ENCODE assay signal across 1 cellular context in the genomic region with DNA sequence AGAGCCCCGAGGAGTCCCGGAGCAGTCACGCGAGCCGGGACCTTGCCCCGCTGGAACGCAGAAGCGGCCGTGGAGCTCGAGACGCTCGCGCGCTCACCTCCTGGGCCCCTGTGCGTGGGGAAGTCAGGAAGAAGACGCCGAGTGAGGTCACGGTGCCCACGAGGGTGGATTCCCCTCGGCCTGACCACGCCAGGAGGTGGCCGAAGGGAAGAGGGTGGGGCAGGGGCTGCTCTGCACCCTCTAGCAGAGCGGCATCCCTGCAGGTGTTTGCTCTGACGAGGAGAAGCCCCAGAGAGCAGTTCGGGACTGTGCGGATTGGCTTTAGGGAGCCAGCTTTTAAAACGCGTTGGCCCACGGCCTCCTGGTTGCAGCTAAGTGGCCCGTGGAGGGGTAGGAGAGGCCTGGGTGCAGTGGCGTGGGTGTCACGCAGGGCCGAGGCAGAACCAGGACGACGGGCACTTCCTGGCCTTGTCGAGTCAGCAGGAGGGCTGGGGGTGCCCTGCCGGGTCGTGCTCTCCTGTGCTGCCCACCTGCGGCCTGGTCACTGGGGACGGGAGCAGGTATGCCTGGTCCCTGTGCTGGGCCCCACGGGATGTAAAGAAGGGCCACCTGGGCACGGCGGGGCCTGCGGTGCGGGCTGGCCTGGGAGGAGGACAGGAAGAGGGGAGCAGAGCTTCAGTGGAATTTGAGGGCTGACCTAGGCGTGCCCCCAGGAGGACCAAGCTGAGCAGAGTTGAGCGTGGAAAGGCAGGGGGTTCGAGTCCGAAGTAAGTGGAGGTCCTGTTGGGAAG.
TF ChIP-seq lines count a peak whose summit lies in the region.

No MANE protein-coding gene starts in this region.

TF ChIP-seq in HepG2, 621 proteins besides CTCF, POLR2A, EP300 and RAD21 (continued from another document and continues in another):
- TF ChIP-seq, protein P1, sequence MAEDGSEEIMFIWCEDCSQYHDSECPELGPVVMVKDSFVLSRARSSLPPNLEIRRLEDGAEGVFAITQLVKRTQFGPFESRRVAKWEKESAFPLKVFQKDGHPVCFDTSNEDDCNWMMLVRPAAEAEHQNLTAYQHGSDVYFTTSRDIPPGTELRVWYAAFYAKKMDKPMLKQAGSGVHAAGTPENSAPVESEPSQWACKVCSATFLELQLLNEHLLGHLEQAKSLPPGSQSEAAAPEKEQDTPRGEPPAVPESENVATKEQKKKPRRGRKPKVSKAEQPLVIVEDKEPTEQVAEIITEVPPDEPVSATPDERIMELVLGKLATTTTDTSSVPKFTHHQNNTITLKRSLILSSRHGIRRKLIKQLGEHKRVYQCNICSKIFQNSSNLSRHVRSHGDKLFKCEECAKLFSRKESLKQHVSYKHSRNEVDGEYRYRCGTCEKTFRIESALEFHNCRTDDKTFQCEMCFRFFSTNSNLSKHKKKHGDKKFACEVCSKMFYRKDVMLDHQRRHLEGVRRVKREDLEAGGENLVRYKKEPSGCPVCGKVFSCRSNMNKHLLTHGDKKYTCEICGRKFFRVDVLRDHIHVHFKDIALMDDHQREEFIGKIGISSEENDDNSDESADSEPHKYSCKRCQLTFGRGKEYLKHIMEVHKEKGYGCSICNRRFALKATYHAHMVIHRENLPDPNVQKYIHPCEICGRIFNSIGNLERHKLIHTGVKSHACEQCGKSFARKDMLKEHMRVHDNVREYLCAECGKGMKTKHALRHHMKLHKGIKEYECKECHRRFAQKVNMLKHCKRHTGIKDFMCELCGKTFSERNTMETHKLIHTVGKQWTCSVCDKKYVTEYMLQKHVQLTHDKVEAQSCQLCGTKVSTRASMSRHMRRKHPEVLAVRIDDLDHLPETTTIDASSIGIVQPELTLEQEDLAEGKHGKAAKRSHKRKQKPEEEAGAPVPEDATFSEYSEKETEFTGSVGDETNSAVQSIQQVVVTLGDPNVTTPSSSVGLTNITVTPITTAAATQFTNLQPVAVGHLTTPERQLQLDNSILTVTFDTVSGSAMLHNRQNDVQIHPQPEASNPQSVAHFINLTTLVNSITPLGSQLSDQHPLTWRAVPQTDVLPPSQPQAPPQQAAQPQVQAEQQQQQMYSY (CRISPR knock-in tag; IDR thresholded peaks at IDR 0.05), result no peak
- TF ChIP-seq, protein P2, sequence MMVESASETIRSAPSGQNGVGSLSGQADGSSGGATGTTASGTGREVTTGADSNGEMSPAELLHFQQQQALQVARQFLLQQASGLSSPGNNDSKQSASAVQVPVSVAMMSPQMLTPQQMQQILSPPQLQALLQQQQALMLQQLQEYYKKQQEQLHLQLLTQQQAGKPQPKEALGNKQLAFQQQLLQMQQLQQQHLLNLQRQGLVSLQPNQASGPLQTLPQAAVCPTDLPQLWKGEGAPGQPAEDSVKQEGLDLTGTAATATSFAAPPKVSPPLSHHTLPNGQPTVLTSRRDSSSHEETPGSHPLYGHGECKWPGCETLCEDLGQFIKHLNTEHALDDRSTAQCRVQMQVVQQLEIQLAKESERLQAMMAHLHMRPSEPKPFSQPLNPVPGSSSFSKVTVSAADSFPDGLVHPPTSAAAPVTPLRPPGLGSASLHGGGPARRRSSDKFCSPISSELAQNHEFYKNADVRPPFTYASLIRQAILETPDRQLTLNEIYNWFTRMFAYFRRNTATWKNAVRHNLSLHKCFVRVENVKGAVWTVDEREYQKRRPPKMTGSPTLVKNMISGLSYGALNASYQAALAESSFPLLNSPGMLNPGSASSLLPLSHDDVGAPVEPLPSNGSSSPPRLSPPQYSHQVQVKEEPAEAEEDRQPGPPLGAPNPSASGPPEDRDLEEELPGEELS (CRISPR knock-in tag; IDR thresholded peaks at IDR 0.05), result no peak
- TF ChIP-seq ZBTB42 (CRISPR knock-in tag; IDR thresholded peaks at IDR 0.05), result no peak
- TF ChIP-seq CCAR2 (optimal IDR thresholded peaks at IDR 0.05; ENCODE audit: low read depth, low read length), result no peak
- TF ChIP-seq SOX5 (CRISPR knock-in tag; IDR thresholded peaks at IDR 0.05; ENCODE audit: borderline replicate concordance), result no peak
- peak; percentile 38 for TF ChIP-seq AGO1 (IDR thresholded peaks at IDR 0.05; ENCODE audit: low read depth, low read length, poor library complexity, severe bottlenecking)
- TF ChIP-seq, protein P3, sequence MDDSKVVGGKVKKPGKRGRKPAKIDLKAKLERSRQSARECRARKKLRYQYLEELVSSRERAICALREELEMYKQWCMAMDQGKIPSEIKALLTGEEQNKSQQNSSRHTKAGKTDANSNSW (CRISPR knock-in tag; IDR thresholded peaks at IDR 0.05; ENCODE audit: borderline replicate concordance), result no peak
- TF ChIP-seq FOXC1 (CRISPR knock-in tag; IDR thresholded peaks at IDR 0.05; ENCODE audit: borderline replicate concordance), result no peak
- TF ChIP-seq KLF13 (CRISPR knock-in tag; IDR thresholded peaks at IDR 0.05), result no peak
- TF ChIP-seq, protein P4, sequence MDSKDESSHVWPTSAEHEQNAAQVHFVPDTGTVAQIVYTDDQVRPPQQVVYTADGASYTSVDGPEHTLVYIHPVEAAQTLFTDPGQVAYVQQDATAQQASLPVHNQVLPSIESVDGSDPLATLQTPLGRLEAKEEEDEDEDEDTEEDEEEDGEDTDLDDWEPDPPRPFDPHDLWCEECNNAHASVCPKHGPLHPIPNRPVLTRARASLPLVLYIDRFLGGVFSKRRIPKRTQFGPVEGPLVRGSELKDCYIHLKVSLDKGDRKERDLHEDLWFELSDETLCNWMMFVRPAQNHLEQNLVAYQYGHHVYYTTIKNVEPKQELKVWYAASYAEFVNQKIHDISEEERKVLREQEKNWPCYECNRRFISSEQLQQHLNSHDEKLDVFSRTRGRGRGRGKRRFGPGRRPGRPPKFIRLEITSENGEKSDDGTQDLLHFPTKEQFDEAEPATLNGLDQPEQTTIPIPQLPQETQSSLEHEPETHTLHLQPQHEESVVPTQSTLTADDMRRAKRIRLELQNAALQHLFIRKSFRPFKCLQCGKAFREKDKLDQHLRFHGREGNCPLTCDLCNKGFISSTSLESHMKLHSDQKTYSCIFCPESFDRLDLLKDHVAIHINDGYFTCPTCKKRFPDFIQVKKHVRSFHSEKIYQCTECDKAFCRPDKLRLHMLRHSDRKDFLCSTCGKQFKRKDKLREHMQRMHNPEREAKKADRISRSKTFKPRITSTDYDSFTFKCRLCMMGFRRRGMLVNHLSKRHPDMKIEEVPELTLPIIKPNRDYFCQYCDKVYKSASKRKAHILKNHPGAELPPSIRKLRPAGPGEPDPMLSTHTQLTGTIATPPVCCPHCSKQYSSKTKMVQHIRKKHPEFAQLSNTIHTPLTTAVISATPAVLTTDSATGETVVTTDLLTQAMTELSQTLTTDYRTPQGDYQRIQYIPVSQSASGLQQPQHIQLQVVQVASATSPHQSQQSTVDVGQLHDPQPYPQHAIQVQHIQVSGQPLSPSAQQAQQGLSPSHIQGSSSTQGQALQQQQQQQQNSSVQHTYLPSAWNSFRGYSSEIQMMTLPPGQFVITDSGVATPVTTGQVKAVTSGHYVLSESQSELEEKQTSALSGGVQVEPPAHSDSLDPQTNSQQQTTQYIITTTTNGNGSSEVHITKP (CRISPR knock-in tag; IDR thresholded peaks at IDR 0.05; ENCODE audit: low read depth), result no peak
- TF ChIP-seq, protein P5, sequence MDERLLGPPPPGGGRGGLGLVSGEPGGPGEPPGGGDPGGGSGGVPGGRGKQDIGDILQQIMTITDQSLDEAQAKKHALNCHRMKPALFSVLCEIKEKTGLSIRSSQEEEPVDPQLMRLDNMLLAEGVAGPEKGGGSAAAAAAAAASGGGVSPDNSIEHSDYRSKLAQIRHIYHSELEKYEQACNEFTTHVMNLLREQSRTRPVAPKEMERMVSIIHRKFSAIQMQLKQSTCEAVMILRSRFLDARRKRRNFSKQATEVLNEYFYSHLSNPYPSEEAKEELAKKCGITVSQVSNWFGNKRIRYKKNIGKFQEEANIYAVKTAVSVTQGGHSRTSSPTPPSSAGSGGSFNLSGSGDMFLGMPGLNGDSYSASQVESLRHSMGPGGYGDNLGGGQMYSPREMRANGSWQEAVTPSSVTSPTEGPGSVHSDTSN (CRISPR knock-in tag; IDR thresholded peaks at IDR 0.05), result no peak
- TF ChIP-seq KDM4B (CRISPR knock-in tag; IDR thresholded peaks at IDR 0.05), result no peak
- TF ChIP-seq NR2C2 (CRISPR knock-in tag; IDR thresholded peaks at IDR 0.05; ENCODE audit: borderline replicate concordance), result no peak
- TF ChIP-seq, protein P6, sequence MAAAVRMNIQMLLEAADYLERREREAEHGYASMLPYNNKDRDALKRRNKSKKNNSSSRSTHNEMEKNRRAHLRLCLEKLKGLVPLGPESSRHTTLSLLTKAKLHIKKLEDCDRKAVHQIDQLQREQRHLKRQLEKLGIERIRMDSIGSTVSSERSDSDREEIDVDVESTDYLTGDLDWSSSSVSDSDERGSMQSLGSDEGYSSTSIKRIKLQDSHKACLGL (CRISPR knock-in tag; IDR thresholded peaks at IDR 0.05), result no peak; the same call in 1 of the 2 replicates
- TF ChIP-seq ZNF12 (CRISPR knock-in tag; IDR thresholded peaks at IDR 0.05), result no peak
- TF ChIP-seq, protein P7, sequence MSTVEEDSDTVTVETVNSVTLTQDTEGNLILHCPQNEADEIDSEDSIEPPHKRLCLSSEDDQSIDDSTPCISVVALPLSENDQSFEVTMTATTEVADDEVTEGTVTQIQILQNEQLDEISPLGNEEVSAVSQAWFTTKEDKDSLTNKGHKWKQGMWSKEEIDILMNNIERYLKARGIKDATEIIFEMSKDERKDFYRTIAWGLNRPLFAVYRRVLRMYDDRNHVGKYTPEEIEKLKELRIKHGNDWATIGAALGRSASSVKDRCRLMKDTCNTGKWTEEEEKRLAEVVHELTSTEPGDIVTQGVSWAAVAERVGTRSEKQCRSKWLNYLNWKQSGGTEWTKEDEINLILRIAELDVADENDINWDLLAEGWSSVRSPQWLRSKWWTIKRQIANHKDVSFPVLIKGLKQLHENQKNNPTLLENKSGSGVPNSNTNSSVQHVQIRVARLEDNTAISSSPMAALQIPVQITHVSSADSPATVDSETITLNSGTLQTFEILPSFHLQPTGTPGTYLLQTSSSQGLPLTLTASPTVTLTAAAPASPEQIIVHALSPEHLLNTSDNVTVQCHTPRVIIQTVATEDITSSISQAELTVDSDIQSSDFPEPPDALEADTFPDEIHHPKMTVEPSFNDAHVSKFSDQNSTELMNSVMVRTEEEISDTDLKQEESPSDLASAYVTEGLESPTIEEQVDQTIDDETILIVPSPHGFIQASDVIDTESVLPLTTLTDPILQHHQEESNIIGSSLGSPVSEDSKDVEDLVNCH (CRISPR knock-in tag; IDR thresholded peaks at IDR 0.05), result no peak
- 0 out of 2 replicates have a peak, but pooled peaks have one; percentile 16 for TF ChIP-seq ZNF451 (CRISPR knock-in tag; IDR thresholded peaks at IDR 0.05)
- TF ChIP-seq, protein P8, sequence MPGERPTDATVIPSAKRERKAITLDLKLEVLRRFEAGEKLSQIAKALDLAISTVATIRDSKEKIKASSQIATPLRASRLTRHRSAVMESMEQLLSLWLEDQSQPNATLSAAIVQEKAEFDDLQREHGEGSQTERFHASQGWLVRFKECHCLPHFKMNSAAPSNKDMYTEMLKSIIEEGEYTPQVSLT (CRISPR knock-in tag; IDR thresholded peaks at IDR 0.05; ENCODE audit: borderline replicate concordance, low read depth), result no peak
- TF ChIP-seq, protein P9, sequence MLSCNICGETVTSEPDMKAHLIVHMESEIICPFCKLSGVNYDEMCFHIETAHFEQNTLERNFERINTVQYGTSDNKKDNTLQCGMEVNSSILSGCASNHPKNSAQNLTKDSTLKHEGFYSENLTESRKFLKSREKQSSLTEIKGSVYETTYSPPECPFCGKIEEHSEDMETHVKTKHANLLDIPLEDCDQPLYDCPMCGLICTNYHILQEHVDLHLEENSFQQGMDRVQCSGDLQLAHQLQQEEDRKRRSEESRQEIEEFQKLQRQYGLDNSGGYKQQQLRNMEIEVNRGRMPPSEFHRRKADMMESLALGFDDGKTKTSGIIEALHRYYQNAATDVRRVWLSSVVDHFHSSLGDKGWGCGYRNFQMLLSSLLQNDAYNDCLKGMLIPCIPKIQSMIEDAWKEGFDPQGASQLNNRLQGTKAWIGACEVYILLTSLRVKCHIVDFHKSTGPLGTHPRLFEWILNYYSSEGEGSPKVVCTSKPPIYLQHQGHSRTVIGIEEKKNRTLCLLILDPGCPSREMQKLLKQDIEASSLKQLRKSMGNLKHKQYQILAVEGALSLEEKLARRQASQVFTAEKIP (CRISPR knock-in tag; IDR thresholded peaks at IDR 0.05; ENCODE audit: borderline replicate concordance), result no peak
- TF ChIP-seq, protein P10, sequence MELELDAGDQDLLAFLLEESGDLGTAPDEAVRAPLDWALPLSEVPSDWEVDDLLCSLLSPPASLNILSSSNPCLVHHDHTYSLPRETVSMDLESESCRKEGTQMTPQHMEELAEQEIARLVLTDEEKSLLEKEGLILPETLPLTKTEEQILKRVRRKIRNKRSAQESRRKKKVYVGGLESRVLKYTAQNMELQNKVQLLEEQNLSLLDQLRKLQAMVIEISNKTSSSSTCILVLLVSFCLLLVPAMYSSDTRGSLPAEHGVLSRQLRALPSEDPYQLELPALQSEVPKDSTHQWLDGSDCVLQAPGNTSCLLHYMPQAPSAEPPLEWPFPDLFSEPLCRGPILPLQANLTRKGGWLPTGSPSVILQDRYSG (CRISPR knock-in tag; IDR thresholded peaks at IDR 0.05), result no peak
- no peak; the same call in 1 of the 2 replicates for TF ChIP-seq KMT2A (CRISPR knock-in tag; IDR thresholded peaks at IDR 0.05)
- TF ChIP-seq ZNF772 (CRISPR knock-in tag; IDR thresholded peaks at IDR 0.05), result peak; percentile 63; the same call in 1 of the 2 replicates
- TF ChIP-seq ZKSCAN5 (CRISPR knock-in tag; IDR thresholded peaks at IDR 0.05), result no peak
- no peak for TF ChIP-seq GABPB1 (CRISPR knock-in tag; IDR thresholded peaks at IDR 0.05)
- no peak for TF ChIP-seq SP2 (CRISPR knock-in tag; IDR thresholded peaks at IDR 0.05)
- TF ChIP-seq ZZZ3 (CRISPR knock-in tag; IDR thresholded peaks at IDR 0.05; ENCODE audit: borderline replicate concordance), result peak; percentile 21; the same call in 1 of the 2 replicates
- TF ChIP-seq THAP11 (CRISPR knock-in tag; IDR thresholded peaks at IDR 0.05), result no peak
- TF ChIP-seq SRSF4 (IDR thresholded peaks at IDR 0.05; ENCODE audit: low read depth, low read length, poor library complexity, severe bottlenecking), result no peak
- TF ChIP-seq GABPA (IDR thresholded peaks at IDR 0.05; ENCODE audit: low read depth, low read length), result no peak
- TF ChIP-seq GABPA (CRISPR knock-in tag; IDR thresholded peaks at IDR 0.05; ENCODE audit: low read depth), result no peak
- TF ChIP-seq ZNF7 (CRISPR knock-in tag; IDR thresholded peaks at IDR 0.05), result no peak
- TF ChIP-seq, protein P11, sequence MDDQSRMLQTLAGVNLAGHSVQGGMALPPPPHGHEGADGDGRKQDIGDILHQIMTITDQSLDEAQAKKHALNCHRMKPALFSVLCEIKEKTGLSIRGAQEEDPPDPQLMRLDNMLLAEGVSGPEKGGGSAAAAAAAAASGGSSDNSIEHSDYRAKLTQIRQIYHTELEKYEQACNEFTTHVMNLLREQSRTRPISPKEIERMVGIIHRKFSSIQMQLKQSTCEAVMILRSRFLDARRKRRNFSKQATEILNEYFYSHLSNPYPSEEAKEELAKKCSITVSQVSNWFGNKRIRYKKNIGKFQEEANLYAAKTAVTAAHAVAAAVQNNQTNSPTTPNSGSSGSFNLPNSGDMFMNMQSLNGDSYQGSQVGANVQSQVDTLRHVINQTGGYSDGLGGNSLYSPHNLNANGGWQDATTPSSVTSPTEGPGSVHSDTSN (CRISPR knock-in tag; IDR thresholded peaks at IDR 0.05; ENCODE audit: borderline replicate concordance), result no peak
- TF ChIP-seq U2AF1 (optimal IDR thresholded peaks at IDR 0.05; ENCODE audit: low read depth, low read length), result no peak
- TF ChIP-seq, protein P12, sequence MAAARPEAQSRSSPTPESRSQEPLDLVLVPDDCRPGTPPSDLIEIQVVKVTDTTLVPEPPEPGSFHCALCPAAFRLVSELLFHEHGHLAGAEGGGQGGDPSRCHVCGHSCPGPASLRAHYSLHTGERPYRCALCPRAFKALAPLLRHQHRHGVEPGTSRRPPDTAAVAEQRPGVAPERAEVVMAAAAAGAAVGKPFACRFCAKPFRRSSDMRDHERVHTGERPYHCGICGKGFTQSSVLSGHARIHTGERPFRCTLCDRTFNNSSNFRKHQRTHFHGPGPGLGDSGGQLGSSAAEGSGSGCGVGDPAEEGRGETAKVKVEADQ (CRISPR knock-in tag; IDR thresholded peaks at IDR 0.05; ENCODE audit: borderline replicate concordance), result no peak
- TF ChIP-seq ZNF777 (CRISPR knock-in tag; IDR thresholded peaks at IDR 0.05), result no peak
- TF ChIP-seq ZFP1 (CRISPR knock-in tag; IDR thresholded peaks at IDR 0.05), result no peak
